Comparison of ENCODE assay signal across 15 cellular contexts in the genomic region with DNA sequence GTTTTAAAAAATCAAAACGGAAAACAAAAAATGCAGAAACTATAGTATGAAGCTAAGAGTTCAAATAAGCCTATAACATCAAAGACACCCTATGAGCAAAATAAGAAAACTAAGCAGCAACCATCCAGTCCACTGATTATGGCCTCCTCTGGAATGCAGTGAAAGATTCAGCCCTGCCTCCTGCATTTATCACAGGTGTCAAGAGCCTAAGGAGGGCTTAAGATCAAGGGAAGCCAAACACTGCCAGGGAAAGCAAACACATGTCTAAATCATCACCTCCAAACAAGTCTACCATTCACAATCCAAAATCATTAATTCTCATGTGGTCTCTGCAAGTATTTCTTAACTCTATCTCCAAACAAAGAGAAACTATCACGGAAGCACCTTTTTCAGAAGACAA. TPM values are rescaled to one million over a fixed set of nuclear protein-coding genes. Genes with fewer than 3 reads are reported as not detected.
DNase-seq lines count a peak whose midpoint lies in the region; ATAC-seq and TF ChIP-seq lines count a peak whose summit lies in the region.
"Had no signal": no experiment of that assay in that cellular context is flagged by ENCODE, and none has a peak within 500 bp of the region (broad histone marks: within the 10 kb centered on the region; RNA-seq: fewer than 3 reads in every experiment).

No MANE protein-coding gene starts in this region.

- DNase-seq in cardiac muscle cell (ENCODE audit: low read depth in 1 of 2, low spot score in 1 of 2) = peak in 1 of 2 donors; percentile 44
- DNase-seq in right cardiac atrium = no peak
- DNase-seq in endothelial cell (ENCODE audit: low spot score) = no peak
- no peak for DNase-seq in mesothelial cell of epicardium (ENCODE audit: low spot score in 2 of 2, unreplicated experiment in 2 of 2)
- no peak for DNase-seq in upper lobe of right lung
- no peak for DNase-seq in activated T-cell treated with anti-CD3 and anti-CD28 coated beads, Interleukin-2, amount 50 U/mL, for 72 hours
- DNase-seq in PC-9 = no peak
- DNase-seq: ACHN; C1 segment of cervical spinal cord; CD4-positive, alpha-beta T cell; DMS79; H7 had no signal

- BruUV-seq in PC-9 (replicated peaks; lab: Mats Ljungman, UMichigan) = no TSS peak

- peaks cover 11% of the 10 kb centered on the region for H4K20me1 ChIP-seq in PC-9 (ENCODE audit: insufficient read depth)

- H3K9me3 Mint-ChIP-seq in endothelial cell (ENCODE audit: unreplicated experiment) (no peaks in the 10 kb centered on the region), mesothelial cell of epicardium (no peaks in the 10 kb centered on the region)
- H3K9me3 Mint-ChIP-seq in activated T-cell treated with anti-CD3 and anti-CD28 coated beads, Interleukin-2, amount 50 U/mL, for 72 hours = no peaks in the 10 kb centered on the region
- H3K9me3 Mint-ChIP-seq: CD4-positive, alpha-beta T cell; GM23338 had no signal

- H3K27me3 Mint-ChIP-seq in endothelial cell (ENCODE audit: unreplicated experiment) (peaks cover 2% of the 10 kb centered on the region), mesothelial cell of epicardium (ENCODE audit: low read depth) (no peaks in the 10 kb centered on the region)
- no peaks in the 10 kb centered on the region for H3K27me3 Mint-ChIP-seq in activated T-cell treated with anti-CD3 and anti-CD28 coated beads, Interleukin-2, amount 50 U/mL, for 72 hours (ENCODE audit: low read depth)
- H3K27me3 Mint-ChIP-seq: CD4-positive, alpha-beta T cell had no signal

- H3K4me2 ChIP-seq in PC-9 = no peak overlapping the region
- H3K4me2 ChIP-seq: GM23338 had no signal

- H3K36me3 Mint-ChIP-seq in endothelial cell (ENCODE audit: low read depth, unreplicated experiment) (peaks cover 40% of the 10 kb centered on the region), mesothelial cell of epicardium (peaks cover 46% of the 10 kb centered on the region)
- peaks cover 2 to 31% of the 10 kb centered on the region in 2 donors for H3K36me3 Mint-ChIP-seq in activated T-cell treated with anti-CD3 and anti-CD28 coated beads, Interleukin-2, amount 50 U/mL, for 72 hours (ENCODE audit: insufficient read depth in 2 of 2)

- POLR2A ChIA-PET in PC-9 (lab: Charles Lee; ENCODE audit: unreplicated experiment) = no interaction called here

- TF ChIP-seq CTCF in cardiac muscle cell (IDR thresholded peaks at IDR 0.05; ENCODE audit: low read depth, low read length) (no peak), endothelial cell (IDR thresholded peaks at IDR 0.05; ENCODE audit: unreplicated experiment) (no peak), mesothelial cell of epicardium (IDR thresholded peaks at IDR 0.05; ENCODE audit: unreplicated experiment) (no peak), upper lobe of right lung (IDR thresholded peaks at IDR 0.05) (no peak), PC-9 (conservative IDR thresholded peaks at IDR 0.05) (no peak)

- H3K9me2 ChIP-seq in PC-9 (ENCODE audit: insufficient read depth) = no peaks in the 10 kb centered on the region

- no peak overlapping the region for H2AFZ ChIP-seq in PC-9
- H2AFZ ChIP-seq: GM23338 had no signal

- H3K27ac Mint-ChIP-seq in endothelial cell (ENCODE audit: unreplicated experiment) = no peak overlapping the region
- H3K27ac Mint-ChIP-seq in mesothelial cell of epicardium = peak overlapping the region; percentile 63
- no peak overlapping the region for H3K27ac Mint-ChIP-seq in activated T-cell treated with anti-CD3 and anti-CD28 coated beads, Interleukin-2, amount 50 U/mL, for 72 hours
- H3K27ac Mint-ChIP-seq: CD4-positive, alpha-beta T cell; GM23338 had no signal

- no peak overlapping the region for H3K4me3 ChIP-seq in cardiac muscle cell
- H3K4me3 ChIP-seq in right cardiac atrium (ENCODE audit: low read length) = no peak overlapping the region
- H3K4me3 ChIP-seq in upper lobe of right lung = no peak overlapping the region
- no peak overlapping the region for H3K4me3 ChIP-seq in PC-9
- H3K4me3 ChIP-seq: GM12878, GM23338 had no signal

- H3K27ac ChIP-seq in cardiac muscle cell (peak overlapping the region; percentile 44), right cardiac atrium (ENCODE audit: low read length) (no peak overlapping the region), upper lobe of right lung (no peak overlapping the region), PC-9 (no peak overlapping the region)

- H3K27me3 ChIP-seq in cardiac muscle cell (no peaks in the 10 kb centered on the region), right cardiac atrium (ENCODE audit: control insufficient read depth, insufficient read depth) (no peaks in the 10 kb centered on the region), upper lobe of right lung (no peaks in the 10 kb centered on the region), PC-9 (ENCODE audit: insufficient read depth, low read depth) (no peaks in the 10 kb centered on the region)

- H3F3A ChIP-seq in PC-9 (ENCODE audit: insufficient read depth, low read depth) = no peaks in the 10 kb centered on the region; the same call in 1 of the 2 replicates

- ATAC-seq in right cardiac atrium (no peak), upper lobe of right lung (no peak), HG03354 (IDR thresholded peaks at IDR 0.05; ENCODE audit: poor library complexity, severe bottlenecking, unreplicated experiment) (no peak)
- no peak for ATAC-seq in activated T-cell treated with anti-CD3 and anti-CD28 coated beads, Interleukin-2, amount 50 U/mL, for 72 hours (replicated peaks in 1 of 2)
- ATAC-seq: GM12878, GM23338 had no signal

- 89% methylated on average over 2 of the region's 2 CpGs for whole genome bisulfite sequencing in right cardiac atrium

- intact Hi-C loops in right cardiac atrium (cut with DNase I) (no loop called here), upper lobe of right lung (cut with DNase I) (no loop called here), PC-9 (cut with micrococcal nuclease; ENCODE audit: unreplicated experiment) (no loop called here)

- H3K9me3 ChIP-seq in cardiac muscle cell (ENCODE audit: low read depth) (no peaks in the 10 kb centered on the region), right cardiac atrium (ENCODE audit: control insufficient read depth, low read length) (no peaks in the 10 kb centered on the region), upper lobe of right lung (no peaks in the 10 kb centered on the region), PC-9 (ENCODE audit: insufficient read depth, low read depth) (no peaks in the 10 kb centered on the region)

- CTCF ChIA-PET in PC-9 (lab: Charles Lee) = no interaction called here

- peak overlapping the region; percentile 7 for H3K4me3 Mint-ChIP-seq in endothelial cell (ENCODE audit: unreplicated experiment)
- no peak overlapping the region for H3K4me3 Mint-ChIP-seq in mesothelial cell of epicardium
- H3K4me3 Mint-ChIP-seq in activated T-cell treated with anti-CD3 and anti-CD28 coated beads, Interleukin-2, amount 50 U/mL, for 72 hours = no peak overlapping the region
- H3K4me3 Mint-ChIP-seq: CD4-positive, alpha-beta T cell; GM23338 had no signal

- H3K4me1 Mint-ChIP-seq in endothelial cell (ENCODE audit: unreplicated experiment) = no peaks in the 10 kb centered on the region
- peaks cover 7% of the 10 kb centered on the region for H3K4me1 Mint-ChIP-seq in mesothelial cell of epicardium
- H3K4me1 Mint-ChIP-seq in activated T-cell treated with anti-CD3 and anti-CD28 coated beads, Interleukin-2, amount 50 U/mL, for 72 hours (ENCODE audit: low read depth) = no peaks in the 10 kb centered on the region
- H3K4me1 Mint-ChIP-seq: GM23338 had no signal

- no peaks in the 10 kb centered on the region for H3K4me1 ChIP-seq in cardiac muscle cell (ENCODE audit: low read depth)
- H3K4me1 ChIP-seq in right cardiac atrium (ENCODE audit: control insufficient read depth, insufficient read depth, low read length) = no peaks in the 10 kb centered on the region
- no peaks in the 10 kb centered on the region for H3K4me1 ChIP-seq in upper lobe of right lung
- H3K4me1 ChIP-seq in PC-9 (replicated peaks; ENCODE audit: insufficient read depth) = no peaks in the 10 kb centered on the region

- no peaks in the 10 kb centered on the region for H3K79me2 ChIP-seq in PC-9 (ENCODE audit: low read depth)

- H3K36me3 ChIP-seq in cardiac muscle cell (peaks cover 59% of the 10 kb centered on the region), upper lobe of right lung (peaks cover 92% of the 10 kb centered on the region), PC-9 (ENCODE audit: low read depth) (peaks cover 47% of the 10 kb centered on the region)

RNA-seq across cellular contexts. Expression of a gene that starts 28.4 kb away (rescaled TPM):
- total RNA-seq in cardiac muscle cell (131 and 197 TPM in 2 replicates), right cardiac atrium (10 to 100 TPM; 50.3 to 55.7 (median 52.7) TPM), endothelial cell (ENCODE audit: unreplicated experiment) (76.6 TPM), mesothelial cell of epicardium (67.9 to 73.2 TPM (median 71.5 TPM) in 3 replicates), upper lobe of right lung (43.6 TPM), PC-9 (2021) (65.6 and 74.8 TPM in 2 replicates)
- polyA plus RNA-seq in cardiac muscle cell (227 and 236 TPM in 2 replicates), right cardiac atrium (113 TPM)
- total RNA-seq in activated T-cell treated with anti-CD3 and anti-CD28 coated beads, Interleukin-2, amount 50 U/mL, for 72 hours = 100 to 1,000 TPM; 106 to 127 TPM

RNA-seq across cellular contexts. Expression of a gene that starts 28.7 kb away (rescaled TPM):
- total RNA-seq in cardiac muscle cell = 9.0 and 9.4 TPM in 2 replicates
- 54.3 and 58.9 TPM in 2 replicates for polyA plus RNA-seq in cardiac muscle cell
- total RNA-seq in right cardiac atrium = 10 to 100 TPM; 13.8 to 23.2 (median 17.6) TPM
- polyA plus RNA-seq in right cardiac atrium = 23.8 TPM
- total RNA-seq in endothelial cell (ENCODE audit: unreplicated experiment) = 33.9 TPM
- 24.8 to 28.3 TPM (median 26.3 TPM) in 3 replicates for total RNA-seq in mesothelial cell of epicardium
- 49.2 TPM for total RNA-seq in upper lobe of right lung
- 10 to 100 TPM; 29.5 to 33.5 TPM for total RNA-seq in activated T-cell treated with anti-CD3 and anti-CD28 coated beads, Interleukin-2, amount 50 U/mL, for 72 hours
- 22.5 and 22.9 TPM in 2 replicates for total RNA-seq in PC-9 (2021)

RNA-seq across cellular contexts. Expression of a gene that starts 40.2 kb away (rescaled TPM):
- 35.1 and 35.2 TPM in 2 replicates for total RNA-seq in cardiac muscle cell
- 26.2 and 29.5 TPM in 2 replicates for polyA plus RNA-seq in cardiac muscle cell
- 10 to 100 TPM; 19.0 to 24.1 (median 22.4) TPM for total RNA-seq in right cardiac atrium
- 15.5 TPM for polyA plus RNA-seq in right cardiac atrium
- total RNA-seq in endothelial cell (ENCODE audit: unreplicated experiment) = 32.5 TPM
- total RNA-seq in mesothelial cell of epicardium = 37.8 to 38.5 TPM (median 38.3 TPM) in 3 replicates
- total RNA-seq in upper lobe of right lung = 42.7 TPM
- 10 to 100 TPM; 24.1 to 24.4 TPM for total RNA-seq in activated T-cell treated with anti-CD3 and anti-CD28 coated beads, Interleukin-2, amount 50 U/mL, for 72 hours
- total RNA-seq in PC-9 (2021) = 27.6 and 31.1 TPM in 2 replicates

RNA-seq across cellular contexts. Expression of a gene that starts 46.2 kb away (rescaled TPM):
- 53.1 and 54.2 TPM in 2 replicates for total RNA-seq in cardiac muscle cell
- polyA plus RNA-seq in cardiac muscle cell = 13.5 and 14.1 TPM in 2 replicates
- total RNA-seq in right cardiac atrium = 10 to 100 TPM; 16.2 to 17.5 (median 16.7) TPM
- polyA plus RNA-seq in right cardiac atrium = 11.5 TPM
- total RNA-seq in endothelial cell (ENCODE audit: unreplicated experiment) = 9.3 TPM
- total RNA-seq in mesothelial cell of epicardium = 17.0 to 18.7 TPM (median 18.1 TPM) in 3 replicates
- 5.8 TPM for total RNA-seq in upper lobe of right lung
- 1 to 10 TPM; 3.4 to 4.8 TPM for total RNA-seq in activated T-cell treated with anti-CD3 and anti-CD28 coated beads, Interleukin-2, amount 50 U/mL, for 72 hours
- total RNA-seq in PC-9 (2021) = 7.5 and 9.4 TPM in 2 replicates

RNA-seq across cellular contexts. Expression of a gene that starts 53.6 kb away (rescaled TPM):
- total RNA-seq in cardiac muscle cell = 0.39 TPM in 1 of 2 replicates, not detected in the other
- 0.24 and 1.4 TPM in 2 replicates for polyA plus RNA-seq in cardiac muscle cell
- 10 to 100 TPM in 1 of 4 donors, 1 to 10 TPM in 3; 3.1 to 21.2 (median 5.6) TPM for total RNA-seq in right cardiac atrium
- 6.9 TPM for polyA plus RNA-seq in right cardiac atrium
- 0.15 TPM for total RNA-seq in endothelial cell (ENCODE audit: unreplicated experiment)
- total RNA-seq in mesothelial cell of epicardium = 3.1 to 3.3 TPM (median 3.3 TPM) in 3 replicates
- 30.2 TPM for total RNA-seq in upper lobe of right lung
- total RNA-seq in activated T-cell treated with anti-CD3 and anti-CD28 coated beads, Interleukin-2, amount 50 U/mL, for 72 hours = under 1 TPM; 0.41 to 0.81 TPM
- 0.60 and 0.83 TPM in 2 replicates for total RNA-seq in PC-9 (2021)
- total RNA-seq: CD4-positive, alpha-beta T cell; GM12878 had no signal
